8 cellular contexts compared by ENCODE assay signal in genomic region chr1:226870026-226870322, GRCh38. TPM values are rescaled to one million over a fixed set of nuclear protein-coding genes. Genes with fewer than 3 reads are reported as not detected.
DNase-seq lines count a peak whose midpoint lies in the region; ATAC-seq and TF ChIP-seq lines count a peak whose summit lies in the region.

No MANE protein-coding gene starts in this region.

- intact Hi-C loops in psoas muscle (cut with DNase I), result no loop called here

- no peaks in the 10 kb centered on the region for H3K9me3 ChIP-seq in RWPE2 (ENCODE audit: severe bottlenecking)
- H3K9me3 ChIP-seq in psoas muscle, result no peaks in the 10 kb centered on the region

- H3K36me3 ChIP-seq in RWPE2 (ENCODE audit: low read depth) (no peaks in the 10 kb centered on the region), psoas muscle (ENCODE audit: insufficient read depth in 1 of 2, low read depth in 1 of 2) (no peaks in the 10 kb centered on the region)

- TF ChIP-seq CTCF in RWPE2 (IDR thresholded peaks at IDR 0.05; ENCODE audit: poor library complexity, severe bottlenecking) (no peak), fibroblast of mammary gland (conservative IDR thresholded peaks at IDR 0.05; ENCODE audit: control insufficient read depth, insufficient read depth, low read depth, low read length) (no peak), psoas muscle (IDR thresholded peaks at IDR 0.05) (no peak)

- TF ChIP-seq POLR2A in GM18505 (IDR thresholded peaks at IDR 0.05; ENCODE audit: borderline replicate concordance, extremely low read depth, insufficient read depth, insufficient read length), result no peak

- H3K4me1 ChIP-seq in RWPE2 (ENCODE audit: insufficient read depth, poor library complexity, severe bottlenecking) (no peaks in the 10 kb centered on the region), psoas muscle (peaks cover 24% of the 10 kb centered on the region)

- H3K27ac ChIP-seq in RWPE2 (ENCODE audit: poor library complexity, severe bottlenecking) (no peak overlapping the region), psoas muscle (peak overlapping the region; percentile 87)

- H3K27me3 ChIP-seq in RWPE2 (ENCODE audit: insufficient read depth, poor library complexity, severe bottlenecking) (no peaks in the 10 kb centered on the region), psoas muscle (ENCODE audit: insufficient read depth in 3 of 3, low read length in 2 of 3) (no peaks in the 10 kb centered on the region)

- DNase-seq in EL, result peak; percentile 53
- DNase-seq in RWPE2 (ENCODE audit: low spot score), result no peak
- DNase-seq in fibroblast of mammary gland (ENCODE audit: low read depth), result no peak
- DNase-seq in psoas muscle, result no peak
- no peak for DNase-seq in H4 (ENCODE audit: low spot score)
- DNase-seq in NCI-H226, result no peak
- no peak for DNase-seq in medulla oblongata (ENCODE audit: extremely low spot score)

- H3K4me3 ChIP-seq in RWPE2 (ENCODE audit: severe bottlenecking), result peak overlapping the region; percentile 83
- H3K4me3 ChIP-seq in fibroblast of mammary gland (ENCODE audit: control insufficient read depth, low read depth, low read length), result peak overlapping the region; percentile 43
- peak overlapping the region; percentile 93 for H3K4me3 ChIP-seq in psoas muscle

- ATAC-seq in RWPE2 (ENCODE audit: low read depth), result no peak
- ATAC-seq in psoas muscle, result no peak
- no peak for ATAC-seq in GM18505 (IDR thresholded peaks at IDR 0.05; ENCODE audit: unreplicated experiment)

- 43 to 53% (median 46%) methylated on average over 3 of the region's 3 CpGs for WGBS in psoas muscle, 3 donors

RNA-seq across cellular contexts. Expression of gene PSEN2, which starts 0.4 kb away (rescaled TPM):
- 10 to 100 TPM; 26.2 to 31.5 (median 28.0) TPM for total RNA-seq in psoas muscle
- 10 to 100 TPM; 15.5 to 30.6 (median 19.4) TPM for polyA plus RNA-seq in psoas muscle
- total RNA-seq in H4 (2014; rRNA removed; shearing (Covaris generic)), result 9.5 and 24.2 TPM in 2 replicates

Comparison
In these comparisons a context has a peak if more than half of its experiments do, and no peak if none do; other contexts are left out.
1. H3K4me3 ChIP-seq: peak in every context shown above with its lines; median percentile 93 in psoas muscle; 83 in RWPE2; 43 in fibroblast of mammary gland.